Comparison of ENCODE assay signal across 35 cellular contexts in the genomic region with DNA sequence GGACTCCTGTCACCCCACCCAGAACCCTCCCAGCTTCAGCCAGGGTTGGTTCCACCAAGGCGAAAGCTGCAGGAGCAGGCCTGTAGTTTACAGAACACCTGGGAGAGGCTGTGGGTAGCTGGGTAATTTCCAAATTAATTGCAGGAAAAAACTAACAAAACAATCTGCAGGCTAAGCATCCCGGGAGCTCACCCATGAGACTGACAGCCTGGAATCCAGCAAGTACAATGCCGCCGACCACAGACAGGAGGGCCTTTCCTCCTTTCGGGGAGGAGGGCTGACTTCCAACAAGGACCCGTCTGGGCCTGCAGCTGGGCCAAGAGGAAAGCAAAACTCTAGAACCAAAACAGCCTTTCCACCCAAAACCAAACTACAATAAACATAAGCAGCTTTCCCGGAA. TPM values are rescaled to one million over a fixed set of nuclear protein-coding genes. Genes with fewer than 3 reads are reported as not detected.
"Had no signal": no experiment of that assay in that cellular context is flagged by ENCODE, and none has a peak within 500 bp of the region (broad histone marks: within the 10 kb centered on the region; RNA-seq: fewer than 3 reads in every experiment).

No MANE protein-coding gene starts in this region.

- ATAC-seq: activated CD4-positive, alpha-beta T cell treated with anti-CD3 and anti-CD28 coated beads for 36 hours; activated T-cell treated with anti-CD3 and anti-CD28 coated beads, Interleukin-2, amount 50 U/mL, for 72 hours; body of pancreas; left colon; naive thymus-derived CD4-positive, alpha-beta T cell; pancreas; sciatic nerve; stimulated activated memory B cell treated with anti-CD40 and anti-IgM and Interleukin-4, amounts not matched to agents 10 μg/mL and 1 μg/mL and 100 μg/mL, for 72 hours; T-helper 17 cell had no signal

- DNase-seq: activated CD4-positive, alpha-beta T cell treated with anti-CD3 and anti-CD28 coated beads for 36 hours; activated CD4-positive, CD25-positive, alpha-beta regulatory T cell; activated naive CD4-positive, alpha-beta T cell; activated T-cell treated with anti-CD3 and anti-CD28 coated beads for 4 hours; activated T-cell treated with anti-CD3 and anti-CD28 coated beads, Interleukin-2, amount 50 U/mL, for 72 hours; anterior cingulate cortex; body of pancreas; dorsolateral prefrontal cortex; effector memory CD4-positive, alpha-beta T cell; kidney; left colon; mammary epithelial cell; naive thymus-derived CD4-positive, alpha-beta T cell; pancreas; retina; stimulated activated CD4-positive, alpha-beta T cell treated with anti-CD3 and anti-CD28 coated beads, Interleukin-1b, Interleukin-23, amount 100 ng/mL, for 48 hours; stimulated activated CD4-positive, alpha-beta T cell treated with anti-CD3 and anti-CD28 coated beads, Interleukin-4, amount 100 ng/mL, for 4 hours; stimulated activated CD8-positive, alpha-beta memory T cell treated with anti-CD3 and anti-CD28 coated beads, Interleukin-4, amount 100 ng/mL, for 48 hours; stomach; T-helper 17 cell; T1000; tibial artery had no signal

- FAIRE-seq: frontal cortex, kidney, pancreas had no signal

- H3K4me1 ChIP-seq: body of pancreas, pancreas, prostate gland, stomach, tibial artery had no signal

- H3K36me3 ChIP-seq: cardiac muscle cell, esophagus muscularis mucosa, pancreas, prostate gland, stomach, tibial artery had no signal

- H3K9me3 ChIP-seq: pancreas, prostate gland had no signal

- H3K4me3 ChIP-seq: body of pancreas, cardiac muscle cell, coronary artery, dorsolateral prefrontal cortex, esophagus muscularis mucosa, pancreas, prostate gland, skin epidermis, stomach, tibial artery had no signal

- H3K27me3 ChIP-seq: body of pancreas, pancreas had no signal

- H3K27ac ChIP-seq: body of pancreas, cardiac muscle cell, coronary artery, dorsolateral prefrontal cortex, esophagus muscularis mucosa, pancreas, prostate gland, stomach, tibial artery had no signal

RNA-seq across cellular contexts. Expression of a gene that starts 10.3 kb away (rescaled TPM):
- total RNA-seq: body of pancreas; cardiac muscle cell; cerebellum; dorsolateral prefrontal cortex; esophagus muscularis mucosa; frontal cortex; liver; mesothelial cell of epicardium; naive thymus-derived CD4-positive, alpha-beta T cell; sciatic nerve; urinary bladder had no signal
- polyA plus RNA-seq: cardiac muscle cell, liver, neural cell, urinary bladder had no signal
